In genomic region chr11:819129-819931, GRCh38 we compare ENCODE assay signal across 8 cellular contexts. TPM values are rescaled to one million over a fixed set of nuclear protein-coding genes. Genes with fewer than 3 reads are reported as not detected.
DNase-seq lines count a peak whose midpoint lies in the region; ATAC-seq and TF ChIP-seq lines count a peak whose summit lies in the region.

No MANE protein-coding gene starts in this region.

- peak; percentile 48 for ATAC-seq in GM21717 (IDR thresholded peaks at IDR 0.05; ENCODE audit: unreplicated experiment)
- ATAC-seq in stimulated activated naive CD8-positive, alpha-beta T cell treated with anti-CD3 and anti-CD28 coated beads, Interleukin-15, amount 100 ng/mL, for 72 hours, result peak; percentile 84

- H4K20me1 ChIP-seq in DOHH2 (ENCODE audit: control insufficient read depth, insufficient read depth, low read depth, low read length) (peaks cover 11% of the 10 kb centered on the region), KMS-11 (ENCODE audit: insufficient read depth) (no peaks in the 10 kb centered on the region)

- H3K9me2 ChIP-seq in DOHH2 (replicated peaks; ENCODE audit: control insufficient read depth, low read length), result no peaks in the 10 kb centered on the region

- DNase-seq in RPMI7951 (ENCODE audit: low read depth) (peak; percentile 81), fibroblast of the conjunctiva (ENCODE audit: low read depth) (peak; percentile 68), nephron progenitor cell (peak; percentile 97)
- DNase-seq in activated effector memory CD4-positive, alpha-beta T cell treated with Interleukin-2 at 50 U/mL for 16 hours, result peak; percentile 86
- peak; percentile 91 to 94 for DNase-seq in stimulated activated naive CD8-positive, alpha-beta T cell treated with anti-CD3 and anti-CD28 coated beads, Interleukin-15, amount 100 ng/mL, for 72 hours

- TF ChIP-seq CTCF in DOHH2 (IDR thresholded peaks at IDR 0.05; ENCODE audit: low read depth, low read length, poor library complexity, severe bottlenecking) (no peak), KMS-11 (conservative IDR thresholded peaks at IDR 0.05; ENCODE audit: low read depth, low read length) (no peak), nephron progenitor cell (IDR thresholded peaks at IDR 0.05) (no peak)

- H3K4me3 ChIP-seq in DOHH2 (ENCODE audit: low read length) (peak overlapping the region; percentile 73), KMS-11 (IDR thresholded peaks at IDR 0.05; ENCODE audit: insufficient read depth, low read depth, low read length) (no peak overlapping the region)

- peak overlapping the region; percentile 84 for H3K4me3 Mint-ChIP-seq in nephron progenitor cell
- H3K4me3 Mint-ChIP-seq in stimulated activated naive CD8-positive, alpha-beta T cell treated with anti-CD3 and anti-CD28 coated beads, Interleukin-15, amount 100 ng/mL, for 72 hours, result peak overlapping the region; percentile 87 to 93

- peaks cover 6% of the 10 kb centered on the region for H3K36me3 Mint-ChIP-seq in nephron progenitor cell (ENCODE audit: low read depth)

- H3K9ac ChIP-seq in KMS-11, result peak overlapping the region; percentile 66

- H3K79me2 ChIP-seq in DOHH2 (ENCODE audit: control insufficient read depth, low read length) (peaks cover 16% of the 10 kb centered on the region), KMS-11 (ENCODE audit: insufficient read depth, low read depth) (no peaks in the 10 kb centered on the region; the same call in 1 of the 2 replicates)

- H3K9me3 Mint-ChIP-seq in nephron progenitor cell, result no peaks in the 10 kb centered on the region
- H3K9me3 Mint-ChIP-seq in stimulated activated naive CD8-positive, alpha-beta T cell treated with anti-CD3 and anti-CD28 coated beads, Interleukin-15, amount 100 ng/mL, for 72 hours, result no peaks in the 10 kb centered on the region

- H3K9me3 ChIP-seq in DOHH2 (ENCODE audit: control insufficient read depth, insufficient read depth, low read length), result no peaks in the 10 kb centered on the region

- H3K27ac ChIP-seq in DOHH2 (ENCODE audit: low read depth, low read length), result peak overlapping the region; percentile 44
- H3K27ac ChIP-seq in KMS-11, result peak overlapping the region; percentile 51

- H3K4me1 Mint-ChIP-seq in nephron progenitor cell, result peaks cover 9% of the 10 kb centered on the region
- peaks cover 37% of the 10 kb centered on the region for H3K4me1 Mint-ChIP-seq in stimulated activated naive CD8-positive, alpha-beta T cell treated with anti-CD3 and anti-CD28 coated beads, Interleukin-15, amount 100 ng/mL, for 72 hours

- H2AFZ ChIP-seq in KMS-11 (ENCODE audit: low read depth), result peak overlapping the region; percentile 47; the same call in 1 of the 2 replicates

- H3K36me3 ChIP-seq in DOHH2 (ENCODE audit: control insufficient read depth, low read length) (peaks cover 17% of the 10 kb centered on the region; the same call in 1 of the 2 replicates), KMS-11 (ENCODE audit: insufficient read depth) (no peaks in the 10 kb centered on the region)

- H3K27ac Mint-ChIP-seq in nephron progenitor cell, result no peak overlapping the region
- peak overlapping the region in 1 of 2 donors; percentile 96 for H3K27ac Mint-ChIP-seq in stimulated activated naive CD8-positive, alpha-beta T cell treated with anti-CD3 and anti-CD28 coated beads, Interleukin-15, amount 100 ng/mL, for 72 hours

- H3F3A ChIP-seq in DOHH2 (ENCODE audit: control insufficient read depth, insufficient read depth), result peaks cover 20% of the 10 kb centered on the region

- H3K27me3 ChIP-seq in DOHH2 (ENCODE audit: control insufficient read depth, low read length), result no peaks in the 10 kb centered on the region
- H3K27me3 ChIP-seq in KMS-11 (ENCODE audit: insufficient read depth, low read depth), result no peaks in the 10 kb centered on the region

- H3K4me2 ChIP-seq in DOHH2 (ENCODE audit: low read length) (peak overlapping the region; percentile 83), KMS-11 (peak overlapping the region; percentile 81)

- H3K27me3 Mint-ChIP-seq in nephron progenitor cell (ENCODE audit: low read depth, poor library complexity), result peaks cover 3% of the 10 kb centered on the region
- no peaks in the 10 kb centered on the region for H3K27me3 Mint-ChIP-seq in stimulated activated naive CD8-positive, alpha-beta T cell treated with anti-CD3 and anti-CD28 coated beads, Interleukin-15, amount 100 ng/mL, for 72 hours

- H3K4me1 ChIP-seq in DOHH2 (ENCODE audit: control insufficient read depth, low read length) (peaks cover 17% of the 10 kb centered on the region), KMS-11 (ENCODE audit: low read depth, poor library complexity, severe bottlenecking) (peaks cover 9% of the 10 kb centered on the region)

RNA-seq across cellular contexts. Expression of gene PNPLA2, which starts 0.6 kb away (rescaled TPM):
- 9.4 and 10.5 TPM in 2 replicates for total RNA-seq in RPMI7951 (2014; rRNA removed; shearing (Covaris generic))

RNA-seq across cellular contexts. Expression of gene CRACR2B, which starts 8.4 kb away (rescaled TPM):
- 1.8 and 2.5 TPM in 2 replicates for total RNA-seq in RPMI7951 (2014; rRNA removed; shearing (Covaris generic))

RNA-seq across cellular contexts. Expression of gene RPLP2, which starts 9.6 kb away (rescaled TPM):
- 886 and 920 TPM in 2 replicates for total RNA-seq in RPMI7951 (2014; rRNA removed; shearing (Covaris generic))

RNA-seq across cellular contexts. Expression of gene CD151, which starts 13.4 kb away (rescaled TPM):
- 302 and 421 TPM in 2 replicates for total RNA-seq in RPMI7951 (2014; rRNA removed; shearing (Covaris generic))

RNA-seq across cellular contexts. Expression of gene PIDD1, which starts 14.3 kb away (rescaled TPM):
- total RNA-seq in RPMI7951 (2014; rRNA removed; shearing (Covaris generic)), result 4.9 and 5.4 TPM in 2 replicates
